18 cellular contexts compared by ENCODE assay signal in genomic region chr17:66849851-66850580, GRCh38. TPM values are rescaled to one million over a fixed set of nuclear protein-coding genes. Genes with fewer than 3 reads are reported as not detected.
DNase-seq lines count a peak whose midpoint lies in the region; ATAC-seq and TF ChIP-seq lines count a peak whose summit lies in the region.
"Had no signal": no experiment of that assay in that cellular context is flagged by ENCODE, and none has a peak within 500 bp of the region (broad histone marks: within the 10 kb centered on the region; RNA-seq: fewer than 3 reads in every experiment).

No MANE protein-coding gene starts in this region.

- H3K36me3 ChIP-seq in left ventricle myocardium inferior (no peaks in the 10 kb centered on the region), psoas muscle (ENCODE audit: insufficient read depth in 1 of 2, low read depth in 1 of 2) (no peaks in the 10 kb centered on the region), upper lobe of right lung (no peaks in the 10 kb centered on the region)

- H3K4me1 ChIP-seq in left ventricle myocardium inferior (peaks cover 11% of the 10 kb centered on the region), psoas muscle (peaks cover 17% of the 10 kb centered on the region), upper lobe of right lung (no peaks in the 10 kb centered on the region)

- intact Hi-C loops in left ventricle myocardium inferior (cut with micrococcal nuclease), result no loop called here
- intact Hi-C loops in psoas muscle (cut with DNase I), result no loop called here
- intact Hi-C loops in upper lobe of right lung (cut with DNase I), result no loop called here
- intact Hi-C loops in head of caudate nucleus (cut with DNase I), result loop anchor here (10.0 kb wide), 1 partner anchor 65 kb away; no protein-coding TSS in a partner anchor

- TF ChIP-seq CTCF in left ventricle myocardium inferior (IDR thresholded peaks at IDR 0.05; ENCODE audit: borderline replicate concordance), result no peak
- no peak for TF ChIP-seq CTCF in psoas muscle (IDR thresholded peaks at IDR 0.05)
- no peak for TF ChIP-seq CTCF in upper lobe of right lung (IDR thresholded peaks at IDR 0.05)

- H3K27me3 ChIP-seq in left ventricle myocardium inferior (ENCODE audit: low read depth), result peaks cover 20% of the 10 kb centered on the region
- H3K27me3 ChIP-seq in psoas muscle (ENCODE audit: insufficient read depth in 3 of 3, low read length in 2 of 3), result no peaks in the 10 kb centered on the region
- no peaks in the 10 kb centered on the region for H3K27me3 ChIP-seq in upper lobe of right lung

- DNase-seq in D341Med (ENCODE audit: low spot score) (peak; percentile 15), globus pallidus (ENCODE audit: low spot score) (peak; percentile 2), left ventricle myocardium inferior (no peak), psoas muscle (no peak), upper lobe of right lung (no peak), head of caudate nucleus (no peak)
- no peak for DNase-seq in activated CD4-positive, alpha-beta T cell treated with anti-CD3 and anti-CD28 coated beads for 4 hours
- DNase-seq: DMS53, GF-D8, NCI-H1105 treated with DMSO at 0.1 percent for 48 hours, NCI-H1694, NCI-H2081, NCI-H82, SHP77 had no signal

- H3K9me3 ChIP-seq in left ventricle myocardium inferior (replicated peaks) (peaks cover 20% of the 10 kb centered on the region), psoas muscle (peaks cover 5% of the 10 kb centered on the region), upper lobe of right lung (peaks cover 5% of the 10 kb centered on the region)

- no peak overlapping the region for H3K4me3 ChIP-seq in left ventricle myocardium inferior
- no peak overlapping the region for H3K4me3 ChIP-seq in psoas muscle
- H3K4me3 ChIP-seq in upper lobe of right lung, result no peak overlapping the region
- H3K4me3 ChIP-seq: SK-N-MC had no signal

- ATAC-seq in psoas muscle (peak; percentile 85 to 100 (median 96)), upper lobe of right lung (no peak)

- WGBS in psoas muscle, 3 donors, result 57 to 67% (median 58%) methylated on average over 4 of the region's 4 CpGs

- peak overlapping the region; percentile 36 for H3K27ac ChIP-seq in left ventricle myocardium inferior (replicated peaks)
- H3K27ac ChIP-seq in psoas muscle, result peak overlapping the region; percentile 72
- no peak overlapping the region for H3K27ac ChIP-seq in upper lobe of right lung
- H3K27ac ChIP-seq: SK-N-MC had no signal

RNA-seq across cellular contexts. Expression of gene CACNG5, which starts 15.1 kb away (rescaled TPM):
- total RNA-seq in left ventricle myocardium inferior (not detected), psoas muscle (not detected), upper lobe of right lung (not detected)
- polyA plus RNA-seq in psoas muscle, result not detected
- total RNA-seq: H4 had no signal
- polyA plus RNA-seq: CD14-positive monocyte, IgD-negative memory B cell had no signal

Comparison
In these comparisons a context has a peak if more than half of its experiments do, and no peak if none do; other contexts are left out.
1. DNase-seq: peak in D341Med (single experiment) and globus pallidus (single experiment); none in left ventricle myocardium inferior (single experiment), psoas muscle (0 of 2), activated CD4-positive, alpha-beta T cell treated with anti-CD3 and anti-CD28 coated beads for 4 hours (0 of 2), upper lobe of right lung (single experiment) and head of caudate nucleus (0 of 42).